Comparison of ENCODE assay signal across 14 cellular contexts in genomic region chr10:86922553-86922961, GRCh38. TPM values are rescaled to one million over a fixed set of nuclear protein-coding genes. Genes with fewer than 3 reads are reported as not detected.
"Had no signal": no experiment of that assay in that cellular context is flagged by ENCODE, and none has a peak within 500 bp of the region (broad histone marks: within the 10 kb centered on the region; RNA-seq: fewer than 3 reads in every experiment).

No MANE protein-coding gene starts in this region.

- H3K27me3 ChIP-seq: adrenal gland, uterus had no signal

- H3K27ac ChIP-seq: adrenal gland, parathyroid adenoma, uterus had no signal

- H3K36me3 ChIP-seq: uterus had no signal

- H3K4me1 ChIP-seq: adrenal gland, parathyroid adenoma, uterus had no signal

- DNase-seq: activated naive CD4-positive, alpha-beta T cell treated with anti-CD3 and anti-CD28 coated beads, Interleukin-2, amount 50 U/mL, for 16 hours; activated T-cell treated with anti-CD3 and anti-CD28 coated beads, Interleukin-2, amount 50 U/mL, for 1 hour; cerebellar nuclear complex; dermis blood vessel endothelial cell; erythroblast; retina; substantia nigra; uterus had no signal

- H3K4me3 ChIP-seq: adrenal gland, uterus had no signal

- H3K9me3 ChIP-seq: adrenal gland, uterus had no signal

- ATAC-seq: activated CD4-positive, CD25-positive, alpha-beta regulatory T cell treated with anti-CD3 and anti-CD28 coated beads, Interleukin-2, amount 50 U/mL, for 24 hours; stimulated activated memory B cell treated with anti-CD40 and anti-IgM and Interleukin-4, amounts not matched to agents 10 μg/mL and 1 μg/mL and 100 μg/mL, for 72 hours had no signal

RNA-seq across cellular contexts. Expression of gene MMRN2, which starts 34.9 kb away (rescaled TPM):
- total RNA-seq: T-helper 2 cell treated with Interferon-gamma antibody and Interleukin-4, amounts not matched to agents 100 ng/mL and 5 ng/mL, for 36 hours had no signal

RNA-seq across cellular contexts. Expression of gene SNCG, which starts 35.8 kb away (rescaled TPM):
- total RNA-seq: T-helper 2 cell treated with Interferon-gamma antibody and Interleukin-4, amounts not matched to agents 100 ng/mL and 5 ng/mL, for 36 hours had no signal

RNA-seq across cellular contexts. Expression of gene ADIRF, which starts 45.7 kb away (rescaled TPM):
- total RNA-seq: neural crest cell; T-helper 2 cell treated with Interferon-gamma antibody and Interleukin-4, amounts not matched to agents 100 ng/mL and 5 ng/mL, for 36 hours had no signal
